In the genomic region with DNA sequence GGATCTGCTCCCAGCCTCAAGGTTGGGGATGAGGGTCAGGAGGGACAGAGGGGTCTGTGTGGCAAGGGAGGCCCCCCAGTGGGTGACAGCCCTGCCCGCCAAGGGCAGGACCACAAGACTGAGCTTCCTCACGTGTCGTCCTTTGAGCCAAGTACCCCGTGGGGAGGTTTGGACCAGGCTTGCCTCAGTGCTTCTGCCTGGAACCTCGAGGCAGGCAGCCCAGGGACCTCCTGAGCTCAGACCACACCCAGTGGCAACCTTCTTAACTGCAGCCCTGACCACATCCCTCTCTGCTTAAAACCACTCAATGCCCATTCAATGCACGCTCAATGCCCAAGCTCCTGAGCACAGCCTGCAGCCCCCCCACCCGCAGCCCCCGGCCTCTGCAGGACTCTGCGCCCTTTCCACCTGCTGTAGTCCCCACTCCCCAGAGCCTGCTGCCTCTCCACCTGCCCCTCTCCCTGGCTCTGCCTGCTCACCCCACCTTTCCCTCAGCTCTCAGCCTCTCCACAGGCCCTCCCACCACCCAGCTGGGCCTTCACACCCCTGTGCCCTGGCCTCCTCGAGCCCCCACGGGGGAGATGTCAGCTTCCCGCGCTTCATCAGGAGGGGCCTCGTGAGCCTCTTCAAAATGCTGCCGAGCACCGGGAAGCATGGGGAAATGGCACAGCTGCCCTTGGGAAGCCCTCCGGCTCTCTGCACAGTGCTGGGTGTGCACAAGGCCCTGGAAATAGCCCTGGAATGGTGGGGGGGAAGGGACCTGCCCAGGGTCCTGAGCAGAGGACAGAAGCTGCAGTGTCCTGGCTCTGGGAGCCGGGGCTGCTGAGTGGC, we compare ENCODE assay signal across 18 cellular contexts.
DNase-seq lines count a peak whose midpoint lies in the region; ATAC-seq, FAIRE-seq and TF ChIP-seq lines count a peak whose summit lies in the region.
"Had no signal": no experiment of that assay in that cellular context is flagged by ENCODE, and none has a peak within 500 bp of the region (broad histone marks: within the 10 kb centered on the region; RNA-seq: fewer than 3 reads in every experiment).

No MANE protein-coding gene starts in this region.

- H3K9me3 Mint-ChIP-seq in glutamatergic neuron (ENCODE audit: unreplicated experiment) = peaks cover 4% of the 10 kb centered on the region

- H3K27ac ChIP-seq in right atrium auricular region = no peak overlapping the region
- H3K27ac ChIP-seq in trophoblast cell (ENCODE audit: low read depth, low read length) = no peak overlapping the region
- no peak overlapping the region for H3K27ac ChIP-seq in caudate nucleus (ENCODE audit: low read depth, low read length)
- H3K27ac ChIP-seq: adrenal gland, neutrophil, right lobe of liver had no signal

- DNase-seq in left ventricle myocardium superior (no peak), right atrium auricular region (ENCODE audit: low spot score) (no peak), RCC 7860 (ENCODE audit: low spot score) (peak; percentile 38), glutamatergic neuron (no peak), LoVo (ENCODE audit: low spot score) (no peak), EL (no peak), trophoblast cell (no peak), caudate nucleus (lab: John Stamatoyannopoulos, UW) (no peak)
- DNase-seq: activated CD4-positive, CD25-positive, alpha-beta regulatory T cell treated with anti-CD3 and anti-CD28 coated beads, Interleukin-2, amount 50 U/mL, for 72 hours; activated effector memory CD4-positive, alpha-beta T cell treated with Interleukin-2 at 50 U/mL for 16 hours; adrenal gland; effector CD8-positive, alpha-beta T cell; T-helper 2 cell had no signal

- H3K9me3 ChIP-seq in right atrium auricular region (no peaks in the 10 kb centered on the region), trophoblast cell (ENCODE audit: insufficient read depth, low read depth, low read length) (peaks cover 2% of the 10 kb centered on the region)
- H3K9me3 ChIP-seq: adrenal gland, neutrophil, right lobe of liver had no signal

- H3K27me3 ChIP-seq in right atrium auricular region = no peaks in the 10 kb centered on the region
- H3K27me3 ChIP-seq in trophoblast cell (ENCODE audit: insufficient read depth, low read length) = no peaks in the 10 kb centered on the region
- H3K27me3 ChIP-seq: adrenal gland, right lobe of liver had no signal

- no peak overlapping the region for H4K8ac ChIP-seq in trophoblast cell (ENCODE audit: low read depth, low read length)

- no peak for FAIRE-seq in RCC 7860 (lab: Jason Lieb, UNC)
- FAIRE-seq: G401.6, GM12891, urothelium cell line had no signal

- H2AFZ ChIP-seq in trophoblast cell (ENCODE audit: insufficient read depth, low read length, poor library complexity) = no peak overlapping the region

- H3K27me3 Mint-ChIP-seq in glutamatergic neuron (ENCODE audit: unreplicated experiment) = no peaks in the 10 kb centered on the region

- H2BK5ac ChIP-seq in trophoblast cell (ENCODE audit: low read depth, low read length, poor library complexity) = no peak overlapping the region

- H3K36me3 Mint-ChIP-seq in glutamatergic neuron (ENCODE audit: unreplicated experiment) = peaks cover 7% of the 10 kb centered on the region

- no peak overlapping the region for H4K12ac ChIP-seq in trophoblast cell (ENCODE audit: low read depth, low read length)

- H3K4me3 ChIP-seq in right atrium auricular region (no peak overlapping the region), trophoblast cell (ENCODE audit: low read depth, low read length) (no peak overlapping the region)
- H3K4me3 ChIP-seq: adrenal gland, right lobe of liver had no signal

- H3K9ac ChIP-seq in trophoblast cell (ENCODE audit: low read length) = no peak overlapping the region

- intact Hi-C loops in left ventricle myocardium superior (cut with micrococcal nuclease) = no loop called here

- H3K23ac ChIP-seq in trophoblast cell (ENCODE audit: low read length) = no peak overlapping the region

- H3K18ac ChIP-seq in trophoblast cell (ENCODE audit: low read length) = no peak overlapping the region

- no peaks in the 10 kb centered on the region for H3K79me1 ChIP-seq in trophoblast cell (ENCODE audit: low read length)

- H3K4me3 Mint-ChIP-seq in glutamatergic neuron (ENCODE audit: unreplicated experiment) = no peak overlapping the region

- H3K27ac Mint-ChIP-seq in glutamatergic neuron (ENCODE audit: unreplicated experiment) = no peak overlapping the region

- H3K4me1 Mint-ChIP-seq in glutamatergic neuron (ENCODE audit: low read depth, unreplicated experiment) = peaks cover 15% of the 10 kb centered on the region

- peak; percentile 16 for ATAC-seq in left ventricle myocardium superior
- ATAC-seq: right lobe of liver had no signal

- no peak overlapping the region for H2BK12ac ChIP-seq in trophoblast cell (ENCODE audit: low read length)

- no peaks in the 10 kb centered on the region for H3K36me3 ChIP-seq in right atrium auricular region
- H3K36me3 ChIP-seq in trophoblast cell (ENCODE audit: control insufficient read depth in 1 of 2, insufficient read depth in 2 of 2, low read length in 2 of 2) = no peaks in the 10 kb centered on the region
- H3K36me3 ChIP-seq: adrenal gland, neutrophil, right lobe of liver had no signal

- peaks cover 0 to 25% of the 10 kb centered on the region in 2 donors for H3K4me1 ChIP-seq in right atrium auricular region
- no peaks in the 10 kb centered on the region for H3K4me1 ChIP-seq in trophoblast cell (ENCODE audit: control insufficient read depth in 1 of 2, insufficient read depth in 2 of 2, low read length in 2 of 2)
- H3K4me1 ChIP-seq: adrenal gland had no signal

- H3K4ac ChIP-seq in trophoblast cell (ENCODE audit: low read depth, low read length) = no peak overlapping the region

- no peaks in the 10 kb centered on the region for H3K79me2 ChIP-seq in trophoblast cell (ENCODE audit: control insufficient read depth, insufficient read depth, low read length, poor library complexity)

- H3K4me2 ChIP-seq in trophoblast cell (ENCODE audit: low read length) = no peak overlapping the region

- WGBS in trophoblast cell (ENCODE audit: extremely low coverage, insufficient coverage, insufficient read length) = no CpG with 5 or more reads among the region's 18 CpGs

- H2AK5ac ChIP-seq in trophoblast cell (ENCODE audit: low read length) = no peak overlapping the region

- TF ChIP-seq CTCF in right atrium auricular region (IDR thresholded peaks at IDR 0.05) (no peak), glutamatergic neuron (IDR thresholded peaks at IDR 0.05; ENCODE audit: partially characterized antibody, unreplicated experiment) (peak; percentile 11)

- H3K14ac ChIP-seq in trophoblast cell (ENCODE audit: low read length) = no peak overlapping the region

- H4K91ac ChIP-seq in trophoblast cell (ENCODE audit: low read depth, low read length) = no peak overlapping the region

- no peak overlapping the region for H2BK120ac ChIP-seq in trophoblast cell (ENCODE audit: insufficient read depth, low read length, poor library complexity)
